9 cellular contexts compared by ENCODE assay signal in the genomic region with DNA sequence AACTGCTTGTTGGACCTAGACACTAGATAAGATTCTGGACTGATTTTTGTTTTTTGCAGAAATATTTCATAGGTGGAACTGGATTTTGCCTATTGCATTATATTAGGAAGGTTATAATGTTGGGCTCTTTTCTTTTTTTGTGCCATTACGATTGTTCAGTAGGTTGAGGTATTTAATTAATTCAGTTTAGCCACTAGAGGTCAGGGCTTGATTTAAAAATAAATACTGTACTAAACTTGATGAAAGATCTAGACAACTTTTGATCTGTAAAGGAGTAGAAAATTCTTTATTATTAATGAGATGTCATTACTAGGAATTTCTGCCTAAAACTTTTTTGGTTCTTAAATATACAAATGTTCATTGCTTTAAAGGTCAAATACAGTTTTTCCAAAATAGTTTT. TPM values are rescaled to one million over a fixed set of nuclear protein-coding genes. Genes with fewer than 3 reads are reported as not detected.
DNase-seq lines count a peak whose midpoint lies in the region; ATAC-seq and TF ChIP-seq lines count a peak whose summit lies in the region.
"Had no signal": no experiment of that assay in that cellular context is flagged by ENCODE, and none has a peak within 500 bp of the region (broad histone marks: within the 10 kb centered on the region; RNA-seq: fewer than 3 reads in every experiment).

No MANE protein-coding gene starts in this region.

- H4K20me1 ChIP-seq in mammary epithelial cell (ENCODE audit: insufficient read depth, low read length) = no peaks in the 10 kb centered on the region

- 0% methylated on average over 1 of the region's 1 CpG for WGBS in mammary epithelial cell (ENCODE audit: low coverage, missing lambda C conversion rate)

- H3K4me1 Mint-ChIP-seq in mesothelial cell of epicardium = peaks cover 11% of the 10 kb centered on the region

- no peaks in the 10 kb centered on the region for H3K4me1 ChIP-seq in mammary epithelial cell (ENCODE audit: insufficient read depth, low read length)
- H3K4me1 ChIP-seq: SJCRH30 had no signal

- no peaks in the 10 kb centered on the region for H3K9me3 Mint-ChIP-seq in mesothelial cell of epicardium

- no peaks in the 10 kb centered on the region for H3K27me3 Mint-ChIP-seq in mesothelial cell of epicardium (ENCODE audit: low read depth)

- H3K27me3 ChIP-seq in mammary epithelial cell (ENCODE audit: insufficient read depth, low read length) = no peaks in the 10 kb centered on the region
- H3K27me3 ChIP-seq: SJCRH30 had no signal

- no peak overlapping the region for H3K4me2 ChIP-seq in mammary epithelial cell (ENCODE audit: insufficient read depth, low read depth, low read length)

- H2AFZ ChIP-seq in mammary epithelial cell (ENCODE audit: low read depth, low read length) = no peak overlapping the region

- CTCF ChIA-PET in mammary epithelial cell (lab: Charles Lee; ENCODE audit: low non-redundant PET) = no interaction called here

- no peaks in the 10 kb centered on the region for H3K36me3 ChIP-seq in mammary epithelial cell (ENCODE audit: insufficient read depth, low read length)
- H3K36me3 ChIP-seq: SJCRH30 had no signal

- peak; percentile 31 for DNase-seq in NCI-H128 (lab: John Stamatoyannopoulos, UW; ENCODE audit: unreplicated experiment)
- DNase-seq in mammary epithelial cell = peak; percentile 10
- DNase-seq in mesothelial cell of epicardium (ENCODE audit: low spot score in 2 of 2, unreplicated experiment in 2 of 2) = no peak
- DNase-seq in posterior cingulate gyrus = no peak
- no peak for DNase-seq in stimulated activated CD4-positive, alpha-beta T cell treated with anti-CD3 and anti-CD28 coated beads, Interleukin-2, amount 100 ng/mL, for 48 hours

- no peak overlapping the region for H3K27ac ChIP-seq in mammary epithelial cell (ENCODE audit: insufficient read depth, low read depth, low read length)
- H3K27ac ChIP-seq: SJCRH30 had no signal

- no peaks in the 10 kb centered on the region for H3K36me3 Mint-ChIP-seq in mesothelial cell of epicardium

- H3K9ac ChIP-seq in mammary epithelial cell (ENCODE audit: insufficient read depth, low read length) = no peak overlapping the region

- peak; percentile 24 to 36 for TF ChIP-seq CTCF in mammary epithelial cell (conservative IDR thresholded peaks at IDR 0.05 in 1 of 2, IDR thresholded peaks at IDR 0.05 in 1 of 2; ENCODE audit: extremely low read depth in 1 of 2, insufficient read depth in 1 of 2, low read depth in 1 of 2, low read length in 2 of 2)
- TF ChIP-seq CTCF in mesothelial cell of epicardium (IDR thresholded peaks at IDR 0.05; ENCODE audit: unreplicated experiment) = peak; percentile 66

- dilution Hi-C loops in mammary epithelial cell (cut with HindIII; ENCODE audit: low sequenced_read_pairs) = no loop called here

- intact Hi-C loops in mammary epithelial cell (cut with micrococcal nuclease) (loop anchor here (2.0 kb wide), 1 partner anchor 528 kb away; no protein-coding TSS in a partner anchor), posterior cingulate gyrus (cut with DNase I) (no loop called here)

- no peak overlapping the region for H3K4me3 ChIP-seq in mammary epithelial cell (replicated peaks in 1 of 3; ENCODE audit: insufficient read depth in 1 of 3, low read depth in 2 of 3, low read length in 3 of 3)
- H3K4me3 ChIP-seq: SJCRH30 had no signal

- no peak overlapping the region for H3K27ac Mint-ChIP-seq in mesothelial cell of epicardium

- ATAC-seq in GM18511 (IDR thresholded peaks at IDR 0.05; ENCODE audit: unreplicated experiment) (peak; percentile 67), GM21528 (IDR thresholded peaks at IDR 0.05; ENCODE audit: low FRiP score, unreplicated experiment) (no peak), GM19023 (IDR thresholded peaks at IDR 0.05; ENCODE audit: unreplicated experiment) (no peak)

- no peaks in the 10 kb centered on the region for H3K79me2 ChIP-seq in mammary epithelial cell (ENCODE audit: insufficient read depth, low read length)

- BruUV-seq in mammary epithelial cell (replicated peaks; lab: Mats Ljungman, UMichigan) = no TSS peak

- H3K9me3 ChIP-seq in mammary epithelial cell (replicated peaks; ENCODE audit: insufficient read depth, low read length) = no peaks in the 10 kb centered on the region
- H3K9me3 ChIP-seq: SJCRH30 had no signal

- no peak overlapping the region for H3K4me3 Mint-ChIP-seq in mesothelial cell of epicardium

- in situ Hi-C loops in mammary epithelial cell (cut with MboI; ENCODE audit: low sequenced_read_pairs in 2 of 2) = loop anchor here in 1 of 2 donors (25.0 kb wide), 1 partner anchor 963 kb away; no protein-coding TSS in a partner anchor

RNA-seq across cellular contexts. Expression of gene SUPT20H, which starts 15.2 kb away (rescaled TPM):
- total RNA-seq in mammary epithelial cell = 10 to 100 TPM; 56.7 to 68.5 TPM
- 33.7 TPM for polyA plus RNA-seq in mammary epithelial cell
- polyA minus RNA-seq in mammary epithelial cell = 61.6 TPM
- total RNA-seq in mesothelial cell of epicardium = 90.8 to 99.6 TPM (median 97.8 TPM) in 3 replicates

RNA-seq across cellular contexts. Expression of gene CSNK1A1L, which starts 30.8 kb away (rescaled TPM):
- not detected for total RNA-seq in mammary epithelial cell
- polyA plus RNA-seq in mammary epithelial cell = not detected
- not detected for polyA minus RNA-seq in mammary epithelial cell
- total RNA-seq in mesothelial cell of epicardium = not detected in 3 replicates
- total RNA-seq: SJCRH30 had no signal

Comparison
In these comparisons a context has a peak if more than half of its experiments do, and no peak if none do; other contexts are left out.
1. DNase-seq: peak in NCI-H128 (single experiment) and mammary epithelial cell (single experiment); none in mesothelial cell of epicardium (0 of 2), posterior cingulate gyrus (0 of 10) and stimulated activated CD4-positive, alpha-beta T cell treated with anti-CD3 and anti-CD28 coated beads, Interleukin-2, amount 100 ng/mL, for 48 hours (0 of 2).